Comparison of ENCODE assay signal across 10 cellular contexts in the genomic region with DNA sequence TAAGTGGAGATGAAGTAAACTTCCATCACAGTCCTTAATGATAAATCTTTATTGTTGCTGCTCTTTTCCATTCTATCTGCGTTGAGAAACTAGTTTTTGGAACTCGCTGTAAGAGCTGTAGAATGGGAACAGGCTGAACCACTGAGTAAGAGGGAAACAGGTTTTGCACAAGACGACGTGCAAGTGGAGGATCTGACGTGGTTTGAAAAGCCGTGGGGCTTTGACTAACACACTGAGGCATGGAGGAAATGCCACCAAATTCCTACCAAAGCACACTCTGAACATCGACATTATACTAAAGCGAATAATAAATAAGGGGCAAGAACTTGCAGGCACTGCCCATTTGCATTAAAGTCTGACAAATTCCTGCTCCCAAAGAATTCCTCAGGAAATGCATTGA.
DNase-seq lines count a peak whose midpoint lies in the region; ATAC-seq and TF ChIP-seq lines count a peak whose summit lies in the region.
"Had no signal": no experiment of that assay in that cellular context is flagged by ENCODE, and none has a peak within 500 bp of the region (broad histone marks: within the 10 kb centered on the region; RNA-seq: fewer than 3 reads in every experiment).

No MANE protein-coding gene starts in this region.

- POLR2A ChIA-PET in activated CD4-positive, alpha-beta memory T cell treated with anti-CD3 and anti-CD28 coated beads for 36 hours (lab: Charles Lee), result interaction anchor here (1.0 kb wide), 1 partner anchor 134 kb away, joined by 5 read pairs; no protein-coding TSS in a partner anchor
- POLR2A ChIA-PET in activated CD4-positive, alpha-beta memory T cell treated with anti-CD3 and anti-CD28 coated beads, Interleukin-2, amount 10 ng/mL, durations not matched to agents 7 days and 5 days (lab: Charles Lee), result interaction anchor here (1.5 kb wide), 1 partner anchor 161 kb away, joined by 5 read pairs; a partner anchor contains a TSS

- no peak for ATAC-seq in mucosa of descending colon

- H3K4me1 Mint-ChIP-seq in activated CD4-positive, alpha-beta memory T cell treated with anti-CD3 and anti-CD28 coated beads for 36 hours (ENCODE audit: low read depth), result peaks cover 28% of the 10 kb centered on the region
- peaks cover 27% of the 10 kb centered on the region for H3K4me1 Mint-ChIP-seq in activated CD4-positive, alpha-beta memory T cell treated with anti-CD3 and anti-CD28 coated beads, Interleukin-2, amount 10 ng/mL, durations not matched to agents 7 days and 5 days

- H3K27ac Mint-ChIP-seq in activated CD4-positive, alpha-beta memory T cell treated with anti-CD3 and anti-CD28 coated beads for 36 hours, result no peak overlapping the region
- no peak overlapping the region for H3K27ac Mint-ChIP-seq in activated CD4-positive, alpha-beta memory T cell treated with anti-CD3 and anti-CD28 coated beads, Interleukin-2, amount 10 ng/mL, durations not matched to agents 7 days and 5 days

- H3K9ac ChIP-seq in skeletal muscle tissue (ENCODE audit: low read depth in 1 of 3, low read length in 3 of 3), result no peak overlapping the region

- H3K4me1 ChIP-seq in skeletal muscle tissue (ENCODE audit: control insufficient read depth in 3 of 3, insufficient read depth in 3 of 3, low read length in 3 of 3), result peaks cover 5 to 16% (median 10%) of the 10 kb centered on the region in 3 donors
- H3K4me1 ChIP-seq in mucosa of descending colon (ENCODE audit: low read depth), result no peaks in the 10 kb centered on the region

- in situ Hi-C loops in SK-MEL-5 (cut with HindIII; ENCODE audit: low pct_unique_long_range_greater_than_20kb, low sequenced_read_pairs), result no loop called here

- H3K4me3 ChIP-seq in fibroblast of villous mesenchyme (ENCODE audit: low read depth, low read length), result no peak overlapping the region
- no peak overlapping the region for H3K4me3 ChIP-seq in skeletal muscle tissue (ENCODE audit: low read length in 3 of 3)
- H3K4me3 ChIP-seq in mucosa of descending colon, result no peak overlapping the region

- H3K36me3 Mint-ChIP-seq in activated CD4-positive, alpha-beta memory T cell treated with anti-CD3 and anti-CD28 coated beads for 36 hours, result peaks cover 7% of the 10 kb centered on the region
- no peaks in the 10 kb centered on the region for H3K36me3 Mint-ChIP-seq in activated CD4-positive, alpha-beta memory T cell treated with anti-CD3 and anti-CD28 coated beads, Interleukin-2, amount 10 ng/mL, durations not matched to agents 7 days and 5 days (ENCODE audit: low read depth)

- H3K4me3 Mint-ChIP-seq in activated CD4-positive, alpha-beta memory T cell treated with anti-CD3 and anti-CD28 coated beads for 36 hours, result no peak overlapping the region
- no peak overlapping the region for H3K4me3 Mint-ChIP-seq in activated CD4-positive, alpha-beta memory T cell treated with anti-CD3 and anti-CD28 coated beads, Interleukin-2, amount 10 ng/mL, durations not matched to agents 7 days and 5 days

- H3K9me3 ChIP-seq in skeletal muscle tissue (ENCODE audit: control insufficient read depth in 3 of 3, low read length in 3 of 3), result no peaks in the 10 kb centered on the region
- no peaks in the 10 kb centered on the region for H3K9me3 ChIP-seq in mucosa of descending colon

- intact Hi-C loops in activated CD4-positive, alpha-beta memory T cell treated with anti-CD3 and anti-CD28 coated beads for 36 hours (cut with micrococcal nuclease), result loop anchor here (5.0 to 10.0 kb wide), 2 partner anchors 313 to 720 kb away; no protein-coding TSS in a partner anchor
- intact Hi-C loops in mucosa of descending colon (cut with DNase I, micrococcal nuclease), result no loop called here

- H3K9me3 Mint-ChIP-seq in activated CD4-positive, alpha-beta memory T cell treated with anti-CD3 and anti-CD28 coated beads for 36 hours, result peaks cover 10% of the 10 kb centered on the region
- peaks cover 7% of the 10 kb centered on the region for H3K9me3 Mint-ChIP-seq in activated CD4-positive, alpha-beta memory T cell treated with anti-CD3 and anti-CD28 coated beads, Interleukin-2, amount 10 ng/mL, durations not matched to agents 7 days and 5 days

- DNase-seq in activated CD4-positive, alpha-beta memory T cell treated with anti-CD3 and anti-CD28 coated beads for 36 hours, result peak; percentile 38
- no peak for DNase-seq in activated CD4-positive, alpha-beta memory T cell treated with anti-CD3 and anti-CD28 coated beads, Interleukin-2, amount 10 ng/mL, durations not matched to agents 7 days and 5 days
- peak; percentile 34 for DNase-seq in SK-MEL-5 (ENCODE audit: low read depth, low spot score)
- DNase-seq in fibroblast of villous mesenchyme (ENCODE audit: low read depth), result peak; percentile 88
- no peak for DNase-seq in iPS-NIHi7 (ENCODE audit: extremely low spot score)
- no peak for DNase-seq in mucosa of descending colon
- DNase-seq in hypothalamus (lab: John Stamatoyannopoulos, UW), result no peak
- DNase-seq: activated effector memory CD4-positive, alpha-beta T cell treated with anti-CD3 and anti-CD28 coated beads, Interleukin-2, amount 50 U/mL, for 16 hours; NCI-H1694 had no signal

- H3K36me3 ChIP-seq in skeletal muscle tissue (ENCODE audit: control insufficient read depth in 3 of 3, insufficient read depth in 3 of 3, low read length in 3 of 3) (no peaks in the 10 kb centered on the region), mucosa of descending colon (ENCODE audit: low read depth) (no peaks in the 10 kb centered on the region)

- peak overlapping the region; percentile 27 for H3K27ac ChIP-seq in skeletal muscle tissue (ENCODE audit: low read depth, low read length)

- no peaks in the 10 kb centered on the region for H3K27me3 Mint-ChIP-seq in activated CD4-positive, alpha-beta memory T cell treated with anti-CD3 and anti-CD28 coated beads for 36 hours
- peaks cover 1% of the 10 kb centered on the region for H3K27me3 Mint-ChIP-seq in activated CD4-positive, alpha-beta memory T cell treated with anti-CD3 and anti-CD28 coated beads, Interleukin-2, amount 10 ng/mL, durations not matched to agents 7 days and 5 days

- TF ChIP-seq CTCF in fibroblast of villous mesenchyme (IDR thresholded peaks at IDR 0.05; ENCODE audit: insufficient read depth, low read depth, low read length), result no peak
- no peak for TF ChIP-seq CTCF in mucosa of descending colon (IDR thresholded peaks at IDR 0.05)

- no peaks in the 10 kb centered on the region for H3K27me3 ChIP-seq in skeletal muscle tissue (ENCODE audit: control insufficient read depth in 3 of 3, insufficient read depth in 3 of 3, low read length in 3 of 3)

- CTCF ChIA-PET in activated CD4-positive, alpha-beta memory T cell treated with anti-CD3 and anti-CD28 coated beads for 36 hours (lab: Charles Lee), result interaction anchor here (0.6 to 0.9 kb wide), 3 partner anchors 157 to 431 kb away, joined by 3 to 4 read pairs (median 3); no protein-coding TSS in a partner anchor
- CTCF ChIA-PET in activated CD4-positive, alpha-beta memory T cell treated with anti-CD3 and anti-CD28 coated beads, Interleukin-2, amount 10 ng/mL, durations not matched to agents 7 days and 5 days (lab: Charles Lee), result interaction anchor here (0.7 to 1.6 kb wide), 2 partner anchors 15 to 139 kb away, joined by 3 to 4 read pairs; no protein-coding TSS in a partner anchor

Comparison
In these comparisons a context has a peak if more than half of its experiments do, and no peak if none do; other contexts are left out.
1. DNase-seq: peak in activated CD4-positive, alpha-beta memory T cell treated with anti-CD3 and anti-CD28 coated beads for 36 hours (single experiment), SK-MEL-5 (single experiment) and fibroblast of villous mesenchyme (single experiment); none in activated CD4-positive, alpha-beta memory T cell treated with anti-CD3 and anti-CD28 coated beads, Interleukin-2, amount 10 ng/mL, durations not matched to agents 7 days and 5 days (single experiment), iPS-NIHi7 (single experiment), mucosa of descending colon (0 of 3) and hypothalamus (0 of 51).